Comparison of ENCODE assay signal across 2 cellular contexts in genomic region chr22:19138217-19139000, GRCh38.
TF ChIP-seq lines count a peak whose summit lies in the region.

No MANE protein-coding gene starts in this region.

TF ChIP-seq in HEK293, 187 proteins besides CTCF, POLR2A, EP300 and RAD21:
- TF ChIP-seq ZIC2 (tag by site-specific recombination; IDR thresholded peaks at IDR 0.05) (peak; percentile 23; the same call in 1 of the 2 replicates), ZNF239 (tag by site-specific recombination; IDR thresholded peaks at IDR 0.05) (no peak), ZFP3 (tag by site-specific recombination; IDR thresholded peaks at IDR 0.05; ENCODE audit: low read depth) (no peak), GLIS2 (tag by site-specific recombination; IDR thresholded peaks at IDR 0.05) (peak; percentile 25; the same call in 1 of the 2 replicates), GLIS1 (tag by site-specific recombination; IDR thresholded peaks at IDR 0.05) (peak; percentile 82), PBX3 (CRISPR knock-in tag; IDR thresholded peaks at IDR 0.05) (no peak), ZBTB26 (tag by site-specific recombination; optimal IDR thresholded peaks at IDR 0.05) (no peak), ZNF24 (tag by site-specific recombination; IDR thresholded peaks at IDR 0.05) (no peak)

TF ChIP-seq in K562, 482 proteins besides CTCF, POLR2A, EP300 and RAD21:
- 0 out of 2 replicates have a peak, but pooled peaks have one; percentile 4 for TF ChIP-seq NR2F6 (CRISPR knock-in tag; IDR thresholded peaks at IDR 0.05)
- no peak for TF ChIP-seq ZNF445 (CRISPR knock-in tag; IDR thresholded peaks at IDR 0.05; ENCODE audit: low read depth)
- 0 out of 4 replicates have a peak, but pooled peaks of 1 of the 2 experiments have one; percentile 4 for TF ChIP-seq ZNF639 (CRISPR knock-in tag; conservative IDR thresholded peaks at IDR 0.05 in 1 of 2, IDR thresholded peaks at IDR 0.05 in 1 of 2)
- no peak for TF ChIP-seq SNAPC5 (CRISPR knock-in tag; IDR thresholded peaks at IDR 0.05)
- no peak for TF ChIP-seq POLR2AphosphoS5 (IDR thresholded peaks at IDR 0.05; ENCODE audit: control insufficient read depth, insufficient read depth, low read depth, low read length)
- no peak for TF ChIP-seq MITF (IDR thresholded peaks at IDR 0.05)
- 0 out of 2 replicates have a peak, but pooled peaks have one; percentile 1 for TF ChIP-seq POLR2G (IDR thresholded peaks at IDR 0.05; ENCODE audit: low read depth, low read length)
- no peak for TF ChIP-seq REST (CRISPR knock-in tag; IDR thresholded peaks at IDR 0.05; ENCODE audit: low read depth)
- 0 out of 2 replicates have a peak, but pooled peaks have one; percentile 3 for TF ChIP-seq THAP12 (CRISPR knock-in tag; IDR thresholded peaks at IDR 0.05)
- TF ChIP-seq GTF2E2 (tag; IDR thresholded peaks at IDR 0.05) = no peak
- TF ChIP-seq SMARCC2 (IDR thresholded peaks at IDR 0.05; ENCODE audit: low read depth) = no peak
- 0 out of 2 replicates have a peak, but pooled peaks have one; percentile 44 for TF ChIP-seq RBFOX2 (IDR thresholded peaks at IDR 0.05; ENCODE audit: low read depth, low read length)
